12 cellular contexts compared by ENCODE assay signal in the genomic region with DNA sequence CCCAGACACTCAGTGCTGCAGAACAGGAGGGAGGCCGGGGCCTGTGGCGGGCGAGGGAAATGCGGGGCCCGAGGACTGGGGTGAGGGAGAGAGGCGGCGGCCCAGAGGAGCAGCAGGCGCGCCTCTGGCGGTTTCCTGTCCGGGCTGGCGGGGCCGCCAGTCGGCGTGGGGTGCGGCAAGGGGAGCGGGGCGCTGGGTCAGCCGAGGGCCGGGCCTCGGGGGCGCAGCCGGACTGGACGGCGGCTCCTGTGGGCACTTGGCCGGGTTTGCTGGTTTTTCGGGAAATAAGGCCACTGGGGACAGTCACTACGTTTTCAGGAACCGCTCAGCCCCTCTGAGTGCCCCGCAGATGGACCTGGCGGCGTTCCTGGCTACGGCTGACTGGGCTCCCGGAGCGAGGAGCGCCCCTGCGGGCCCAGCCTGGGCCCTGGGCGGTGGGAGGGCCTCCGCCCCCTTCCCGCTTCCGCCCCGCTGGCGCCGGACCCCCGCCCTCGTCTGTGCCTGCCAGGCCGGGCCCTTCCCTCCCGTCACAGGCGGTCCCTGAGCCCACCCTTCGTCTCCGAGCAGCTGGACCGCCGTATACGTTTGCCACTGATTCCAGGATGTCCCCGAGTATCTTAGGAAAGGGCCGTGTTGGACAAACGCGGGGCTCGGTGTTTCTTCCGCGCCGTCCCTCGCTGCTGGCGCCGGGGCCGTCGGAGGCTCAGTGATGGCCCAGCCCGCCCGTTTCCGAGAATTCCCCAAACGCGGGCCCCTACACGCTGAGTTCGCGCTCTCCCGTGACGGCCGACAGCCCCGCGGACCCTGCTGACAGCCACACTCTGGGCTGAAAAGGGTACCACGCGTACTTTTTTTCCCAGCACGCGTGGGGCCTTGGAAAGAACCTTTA.
DNase-seq lines count a peak whose midpoint lies in the region; ATAC-seq, FAIRE-seq and TF ChIP-seq lines count a peak whose summit lies in the region.
"Had no signal": no experiment of that assay in that cellular context is flagged by ENCODE, and none has a peak within 500 bp of the region (broad histone marks: within the 10 kb centered on the region; RNA-seq: fewer than 3 reads in every experiment).

No MANE protein-coding gene starts in this region.

- H3K9me1 ChIP-seq in keratinocyte (ENCODE audit: control insufficient read depth, extremely low read depth, insufficient read depth, low read length) = no peaks in the 10 kb centered on the region

- no peaks in the 10 kb centered on the region for H3K79me2 ChIP-seq in keratinocyte (ENCODE audit: control insufficient read depth, insufficient read depth, low read length)

- H3K36me3 ChIP-seq in ectodermal cell (ENCODE audit: control insufficient read depth, insufficient read depth, low read length) (no peaks in the 10 kb centered on the region), keratinocyte (ENCODE audit: control insufficient read depth in 2 of 2, extremely low read depth in 1 of 2, insufficient read depth in 2 of 2, low read length in 2 of 2) (no peaks in the 10 kb centered on the region), gastrocnemius medialis (peaks cover 0 to 9% of the 10 kb centered on the region in 2 donors)

- H3K4me1 Mint-ChIP-seq in activated CD4-positive, alpha-beta T cell treated with anti-CD3 and anti-CD28 coated beads for 36 hours = no peaks in the 10 kb centered on the region
- H3K4me1 Mint-ChIP-seq: B cell had no signal

- dilution Hi-C loops in keratinocyte (cut with MboI; ENCODE audit: extremely low pct_ligation_motif_present, low sequenced_read_pairs) = loop anchor here (25.0 kb wide), 1 partner anchor 429 kb away; a partner anchor contains a TSS

- H3K27ac Mint-ChIP-seq in activated CD4-positive, alpha-beta T cell treated with anti-CD3 and anti-CD28 coated beads for 36 hours = no peak overlapping the region
- H3K27ac Mint-ChIP-seq: B cell had no signal

- peak overlapping the region; percentile 43 for H2AFZ ChIP-seq in keratinocyte (ENCODE audit: control insufficient read depth, low read length)

- peak in 1 of 2 donors; percentile 65 for ATAC-seq in gastrocnemius medialis
- ATAC-seq in activated CD4-positive, alpha-beta T cell treated with anti-CD3 and anti-CD28 coated beads for 36 hours = no peak

- DNase-seq in ELF-1 (ENCODE audit: low read depth, low spot score) = peak; percentile 36
- no peak for DNase-seq in keratinocyte (ENCODE audit: low read depth, low spot score)
- DNase-seq in gastrocnemius medialis = no peak
- no peak for DNase-seq in activated CD4-positive, alpha-beta T cell treated with anti-CD3 and anti-CD28 coated beads for 36 hours
- no peak for DNase-seq in NCI-H146 treated with DMSO at 0.1 percent for 48 hours (lab: John Stamatoyannopoulos, UW; ENCODE audit: unreplicated experiment)
- DNase-seq in NOMO-1 treated with DMSO at 0.1 percent for 48 hours (lab: John Stamatoyannopoulos, UW; ENCODE audit: unreplicated experiment) = no peak
- no peak for DNase-seq in midbrain (lab: John Stamatoyannopoulos, UW)
- DNase-seq: effector CD4-positive, alpha-beta T cell; NCI-H526 treated with DMSO at 0.1 percent for 48 hours; stimulated activated CD4-positive, alpha-beta T cell treated with anti-CD3 and anti-CD28 coated beads, Interleukin-4, amount 100 ng/mL, for 1 hour had no signal

- H3K4me3 ChIP-seq in ectodermal cell (ENCODE audit: insufficient read depth, low read depth, low read length) (peak overlapping the region; percentile 12), keratinocyte (ENCODE audit: control insufficient read depth in 2 of 3, extremely low read depth in 1 of 3, insufficient read depth in 2 of 3, low read depth in 1 of 3, low read length in 3 of 3) (peak overlapping the region in 1 of 3 experiments; percentile 38), gastrocnemius medialis (peak overlapping the region; percentile 24 to 47 (median 33))

- no peaks in the 10 kb centered on the region for H3K9me3 ChIP-seq in ectodermal cell (ENCODE audit: control insufficient read depth, low read length)
- no peaks in the 10 kb centered on the region for H3K9me3 ChIP-seq in keratinocyte (ENCODE audit: control insufficient read depth, low read depth, low read length)
- H3K9me3 ChIP-seq in gastrocnemius medialis = no peaks in the 10 kb centered on the region

- intact Hi-C loops in gastrocnemius medialis (cut with DNase I; ENCODE audit: low total_unique reads) = no loop called here
- intact Hi-C loops in activated CD4-positive, alpha-beta T cell treated with anti-CD3 and anti-CD28 coated beads for 36 hours (cut with DNase I, micrococcal nuclease) = no loop called here

- WGBS in ectodermal cell, 2 experiments = 73 to 75% methylated on average over 84 of the region's 84 CpGs

- no peak overlapping the region for H3K27ac ChIP-seq in ectodermal cell (ENCODE audit: insufficient read depth, low read depth, low read length, poor library complexity, severe bottlenecking)
- no peak overlapping the region for H3K27ac ChIP-seq in keratinocyte (ENCODE audit: control insufficient read depth, insufficient read depth, low read length)
- peak overlapping the region; percentile 49 to 59 (median 52) for H3K27ac ChIP-seq in gastrocnemius medialis

- H3K4me1 ChIP-seq in ectodermal cell (ENCODE audit: control insufficient read depth, insufficient read depth, low read length) = no peaks in the 10 kb centered on the region
- H3K4me1 ChIP-seq in keratinocyte (ENCODE audit: control insufficient read depth, extremely low read depth, insufficient read depth, low read length) = peaks cover 2% of the 10 kb centered on the region
- H3K4me1 ChIP-seq in gastrocnemius medialis = peaks cover 0 to 2% of the 10 kb centered on the region in 2 donors

- H3K27me3 ChIP-seq in ectodermal cell (ENCODE audit: control insufficient read depth, insufficient read depth, low read length, poor library complexity, severe bottlenecking) = peaks cover 21% of the 10 kb centered on the region
- H3K27me3 ChIP-seq in keratinocyte (ENCODE audit: control insufficient read depth, extremely low read depth, insufficient read depth, low read length) = peaks cover 20% of the 10 kb centered on the region
- H3K27me3 ChIP-seq in gastrocnemius medialis = no peaks in the 10 kb centered on the region

- no peak for TF ChIP-seq POLR2A in gastrocnemius medialis (IDR thresholded peaks at IDR 0.05)

- H4K20me1 ChIP-seq in keratinocyte (ENCODE audit: control insufficient read depth, extremely low read depth, insufficient read depth, low read length) = no peaks in the 10 kb centered on the region

- CTCF ChIA-PET in activated CD4-positive, alpha-beta T cell treated with anti-CD3 and anti-CD28 coated beads for 36 hours (lab: Charles Lee) = no interaction called here

- H3K9ac ChIP-seq in keratinocyte (ENCODE audit: control insufficient read depth, extremely low read depth, insufficient read depth, low read length) = no peak overlapping the region

- H3K4me2 ChIP-seq in keratinocyte (ENCODE audit: control insufficient read depth, extremely low read depth, insufficient read depth, low read depth, low read length) = peak overlapping the region; percentile 27

- no peaks in the 10 kb centered on the region for H3K27me3 Mint-ChIP-seq in activated CD4-positive, alpha-beta T cell treated with anti-CD3 and anti-CD28 coated beads for 36 hours
- H3K27me3 Mint-ChIP-seq: B cell had no signal

- POLR2A ChIA-PET in activated CD4-positive, alpha-beta T cell treated with anti-CD3 and anti-CD28 coated beads for 36 hours (lab: Charles Lee) = no interaction called here

- peaks cover 10% of the 10 kb centered on the region for H3K36me3 Mint-ChIP-seq in activated CD4-positive, alpha-beta T cell treated with anti-CD3 and anti-CD28 coated beads for 36 hours (ENCODE audit: low read depth)

- in situ Hi-C loops in gastrocnemius medialis (cut with MboI; ENCODE audit: low sequenced_read_pairs in 4 of 4) = loop anchor here in 2 of 4 donors (25.0 kb wide), 2 partner anchors 96 to 429 kb away; a partner anchor contains a TSS

- FAIRE-seq in keratinocyte (lab: Jason Lieb, UNC) = no peak

- H3K9me3 Mint-ChIP-seq in activated CD4-positive, alpha-beta T cell treated with anti-CD3 and anti-CD28 coated beads for 36 hours (ENCODE audit: low read depth) = no peaks in the 10 kb centered on the region

- TF ChIP-seq CTCF in keratinocyte (optimal IDR thresholded peaks at IDR 0.05 in 1 of 3, IDR thresholded peaks at IDR 0.05 in 1 of 3, conservative IDR thresholded peaks at IDR 0.05 in 1 of 3; ENCODE audit: extremely low read depth in 1 of 3, insufficient read depth in 2 of 3, low read length in 3 of 3) (no peak), gastrocnemius medialis (IDR thresholded peaks at IDR 0.05 in 4 of 5, conservative IDR thresholded peaks at IDR 0.05 in 1 of 5) (no peak)

- no peak overlapping the region for H3K4me3 Mint-ChIP-seq in activated CD4-positive, alpha-beta T cell treated with anti-CD3 and anti-CD28 coated beads for 36 hours
- H3K4me3 Mint-ChIP-seq: B cell had no signal

Comparison
In these comparisons a context has a peak if more than half of its experiments do, and no peak if none do; other contexts are left out.
1. H3K27ac ChIP-seq: peak in gastrocnemius medialis (4 of 4); none in ectodermal cell (single experiment) and keratinocyte (single experiment).